Comparison of ENCODE assay signal across 8 cellular contexts in genomic region chr1:42658880-42659337, GRCh38. TPM values are rescaled to one million over a fixed set of nuclear protein-coding genes. Genes with fewer than 3 reads are reported as not detected.
DNase-seq lines count a peak whose midpoint lies in the region; ATAC-seq and TF ChIP-seq lines count a peak whose summit lies in the region.

No MANE protein-coding gene starts in this region.

- H3K4me3 Mint-ChIP-seq in activated CD8-positive, alpha-beta memory T cell treated with anti-CD3 and anti-CD28 coated beads, Interleukin-2, amount 10 ng/mL, durations not matched to agents 7 days and 5 days, result peak overlapping the region; percentile 93

- H3K4me1 Mint-ChIP-seq in activated CD8-positive, alpha-beta memory T cell treated with anti-CD3 and anti-CD28 coated beads, Interleukin-2, amount 10 ng/mL, durations not matched to agents 7 days and 5 days, result peaks cover 48% of the 10 kb centered on the region

- peaks cover 5 to 28% (median 18%) of the 10 kb centered on the region in 3 donors for H3K4me1 ChIP-seq in esophagus squamous epithelium
- peaks cover 6% of the 10 kb centered on the region for H3K4me1 ChIP-seq in ovary (ENCODE audit: insufficient read depth)

- TF ChIP-seq CTCF in esophagus squamous epithelium (IDR thresholded peaks at IDR 0.05) (no peak), ovary (IDR thresholded peaks at IDR 0.05) (no peak)

- peaks cover 26% of the 10 kb centered on the region for H3K36me3 Mint-ChIP-seq in activated CD8-positive, alpha-beta memory T cell treated with anti-CD3 and anti-CD28 coated beads, Interleukin-2, amount 10 ng/mL, durations not matched to agents 7 days and 5 days

- H3K27ac ChIP-seq in esophagus squamous epithelium (peak overlapping the region; percentile 83 to 93 (median 92)), ovary (no peak overlapping the region)

- intact Hi-C loops in esophagus squamous epithelium (cut with DNase I) (no loop called here), ovary (cut with DNase I) (no loop called here)

- in situ Hi-C loops in G401 (cut with HindIII; ENCODE audit: low sequenced_read_pairs), result no loop called here

- no peak for TF ChIP-seq EP300 in ovary (IDR thresholded peaks at IDR 0.05)

- DNase-seq in activated CD8-positive, alpha-beta memory T cell treated with anti-CD3 and anti-CD28 coated beads, Interleukin-2, amount 10 ng/mL, durations not matched to agents 7 days and 5 days, result no peak
- no peak for DNase-seq in activated CD8-positive, alpha-beta memory T cell treated with anti-CD3 and anti-CD28 coated beads, Interleukin-2, amount 50 U/mL, for 48 hours
- DNase-seq in RPMI7951 (ENCODE audit: low read depth), result peak; percentile 24
- DNase-seq in esophagus squamous epithelium (lab: John Stamatoyannopoulos, UW), result no peak
- DNase-seq in ovary, result no peak
- DNase-seq in G401 (ENCODE audit: low spot score), result no peak
- no peak for DNase-seq in activated CD8-positive, alpha-beta memory T cell treated with anti-CD3 and anti-CD28 coated beads for 24 hours
- DNase-seq in NCI-H226, result no peak

- no peaks in the 10 kb centered on the region for H3K9me3 ChIP-seq in esophagus squamous epithelium
- no peaks in the 10 kb centered on the region for H3K9me3 ChIP-seq in ovary

- CTCF ChIA-PET in activated CD8-positive, alpha-beta memory T cell treated with anti-CD3 and anti-CD28 coated beads, Interleukin-2, amount 10 ng/mL, durations not matched to agents 7 days and 5 days (lab: Charles Lee), result interaction anchor here (0.9 to 2.5 kb wide), 5 partner anchors 20 to 108 kb away, joined by 3 to 9 read pairs (median 8); partner anchors contain the start of genes C1orf50, P3H1 and YBX1

- ATAC-seq in activated CD8-positive, alpha-beta memory T cell treated with anti-CD3 and anti-CD28 coated beads, Interleukin-2, amount 10 ng/mL, durations not matched to agents 7 days and 5 days, result no peak

- peak overlapping the region; percentile 98 for H3K27ac Mint-ChIP-seq in activated CD8-positive, alpha-beta memory T cell treated with anti-CD3 and anti-CD28 coated beads, Interleukin-2, amount 10 ng/mL, durations not matched to agents 7 days and 5 days

- no peak for TF ChIP-seq POLR2A in esophagus squamous epithelium (IDR thresholded peaks at IDR 0.05)
- no peak for TF ChIP-seq POLR2A in ovary (IDR thresholded peaks at IDR 0.05)

- WGBS in esophagus squamous epithelium, 2 donors, result 7% methylated on average over 19 of the region's 19 CpGs
- 2 to 6% (median 3%) methylated on average over 19 of the region's 19 CpGs for WGBS in ovary, 3 donors

- H3K36me3 ChIP-seq in esophagus squamous epithelium (peaks cover 0 to 40% (median 4%) of the 10 kb centered on the region in 3 donors), ovary (no peaks in the 10 kb centered on the region)

- no peaks in the 10 kb centered on the region for H3K9me3 Mint-ChIP-seq in activated CD8-positive, alpha-beta memory T cell treated with anti-CD3 and anti-CD28 coated beads, Interleukin-2, amount 10 ng/mL, durations not matched to agents 7 days and 5 days (ENCODE audit: low read depth)

- H3K27me3 Mint-ChIP-seq in activated CD8-positive, alpha-beta memory T cell treated with anti-CD3 and anti-CD28 coated beads, Interleukin-2, amount 10 ng/mL, durations not matched to agents 7 days and 5 days, result no peaks in the 10 kb centered on the region

- H3K27me3 ChIP-seq in esophagus squamous epithelium, result no peaks in the 10 kb centered on the region
- no peaks in the 10 kb centered on the region for H3K27me3 ChIP-seq in ovary

- peak overlapping the region; percentile 66 to 91 (median 70) for H3K4me3 ChIP-seq in esophagus squamous epithelium
- peak overlapping the region; percentile 90 for H3K4me3 ChIP-seq in ovary

RNA-seq across cellular contexts. Expression of gene PPIH, which starts 0.7 kb away (rescaled TPM):
- 100 to 1,000 TPM in 1 of 2 experiments, 10 to 100 TPM in 1; 93.7 to 104 TPM for total RNA-seq in activated CD8-positive, alpha-beta memory T cell treated with anti-CD3 and anti-CD28 coated beads, Interleukin-2, amount 10 ng/mL, durations not matched to agents 7 days and 5 days
- 122 and 123 TPM in 2 replicates for total RNA-seq in RPMI7951 (2014; rRNA removed; shearing (Covaris generic))
- total RNA-seq in esophagus squamous epithelium (10 to 100 TPM; 29.2 to 56.2 (median 43.4) TPM), ovary (10 to 100 TPM; 23.1 to 32.8 (median 26.4) TPM)
- polyA plus RNA-seq in ovary, result 10 to 100 TPM; 32.1 to 49.1 TPM
- 86.2 and 87.9 TPM in 2 replicates for total RNA-seq in G401 (2014; rRNA removed; shearing (Covaris generic))

RNA-seq across cellular contexts. Expression of gene YBX1, which starts 23.3 kb away (rescaled TPM):
- total RNA-seq in activated CD8-positive, alpha-beta memory T cell treated with anti-CD3 and anti-CD28 coated beads, Interleukin-2, amount 10 ng/mL, durations not matched to agents 7 days and 5 days, result 100 to 1,000 TPM; 731 to 790 TPM
- 1,105 and 1,183 TPM in 2 replicates for total RNA-seq in RPMI7951 (2014; rRNA removed; shearing (Covaris generic))
- 100 to 1,000 TPM; 338 to 569 (median 531) TPM for total RNA-seq in esophagus squamous epithelium
- total RNA-seq in ovary, result 100 to 1,000 TPM; 196 to 482 (median 373) TPM
- 100 to 1,000 TPM; 419 to 909 TPM for polyA plus RNA-seq in ovary
- total RNA-seq in G401 (2014; rRNA removed; shearing (Covaris generic)), result 1,196 and 1,492 TPM in 2 replicates

Comparison
In these comparisons a context has a peak if more than half of its experiments do, and no peak if none do; other contexts are left out.
1. H3K27ac ChIP-seq: peak in esophagus squamous epithelium (4 of 4); none in ovary (0 of 2).